1 cellular context compared by ENCODE assay signal in genomic region chr7:155344618-155345433, GRCh38.
TF ChIP-seq lines count a peak whose summit lies in the region.

No MANE protein-coding gene starts in this region.

TF ChIP-seq in HEK293, 187 proteins besides CTCF, POLR2A, EP300 and RAD21 (continued from another document):
- TF ChIP-seq ZNF692 (tag by site-specific recombination; IDR thresholded peaks at IDR 0.05): no peak
- peak; percentile 81 for TF ChIP-seq ZNF561 (tag by site-specific recombination; IDR thresholded peaks at IDR 0.05; ENCODE audit: borderline replicate concordance)
- TF ChIP-seq ZNF426 (tag by site-specific recombination; IDR thresholded peaks at IDR 0.05): no peak
- TF ChIP-seq ZNF596 (tag by site-specific recombination; IDR thresholded peaks at IDR 0.05): peak; percentile 81
- TF ChIP-seq, protein P1, sequence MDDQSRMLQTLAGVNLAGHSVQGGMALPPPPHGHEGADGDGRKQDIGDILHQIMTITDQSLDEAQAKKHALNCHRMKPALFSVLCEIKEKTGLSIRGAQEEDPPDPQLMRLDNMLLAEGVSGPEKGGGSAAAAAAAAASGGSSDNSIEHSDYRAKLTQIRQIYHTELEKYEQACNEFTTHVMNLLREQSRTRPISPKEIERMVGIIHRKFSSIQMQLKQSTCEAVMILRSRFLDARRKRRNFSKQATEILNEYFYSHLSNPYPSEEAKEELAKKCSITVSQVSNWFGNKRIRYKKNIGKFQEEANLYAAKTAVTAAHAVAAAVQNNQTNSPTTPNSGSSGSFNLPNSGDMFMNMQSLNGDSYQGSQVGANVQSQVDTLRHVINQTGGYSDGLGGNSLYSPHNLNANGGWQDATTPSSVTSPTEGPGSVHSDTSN (CRISPR knock-in tag; IDR thresholded peaks at IDR 0.05): peak; percentile 38; the same call in 1 of the 2 replicates
- TF ChIP-seq ZNF169 (tag by site-specific recombination; IDR thresholded peaks at IDR 0.05): no peak
- peak; percentile 38; the same call in 1 of the 2 replicates for TF ChIP-seq ZNF677 (tag by site-specific recombination; IDR thresholded peaks at IDR 0.05)
TF ChIP-seq in HEK293: peak in this region for 17.
